ENCODE assay signal across 1 cellular context in genomic region chr15:89101302-89102191, GRCh38.
TF ChIP-seq lines count a peak whose summit lies in the region.

No MANE protein-coding gene starts in this region.

TF ChIP-seq in A549, 52 proteins besides CTCF, POLR2A, EP300 and RAD21 (continued from another document):
- no peak for TF ChIP-seq ZNF302 (CRISPR knock-in tag; IDR thresholded peaks at IDR 0.05)
- TF ChIP-seq RFX5 (IDR thresholded peaks at IDR 0.05) = 0 out of 2 replicates have a peak, but pooled peaks have one; percentile 19
- TF ChIP-seq GATA3 (IDR thresholded peaks at IDR 0.05; ENCODE audit: borderline replicate concordance) = peak; percentile 73
- peak; percentile 82 to 94 for TF ChIP-seq JUN (IDR thresholded peaks at IDR 0.05)
- TF ChIP-seq POLR2AphosphoS2 (conservative IDR thresholded peaks at IDR 0.05; ENCODE audit: low read length) = no peak
- no peak for TF ChIP-seq HEYL (CRISPR knock-in tag; IDR thresholded peaks at IDR 0.05)
- no peak for TF ChIP-seq HES2 (IDR thresholded peaks at IDR 0.05)
- no peak; the same call in 1 of the 2 replicates for TF ChIP-seq FOXS1 (CRISPR knock-in tag; IDR thresholded peaks at IDR 0.05)
- TF ChIP-seq CBX2 (IDR thresholded peaks at IDR 0.05; ENCODE audit: borderline replicate concordance, low read depth) = no peak
- no peak for TF ChIP-seq MAZ (IDR thresholded peaks at IDR 0.05; ENCODE audit: borderline replicate concordance, low read depth, low read length)
- TF ChIP-seq MAFK (IDR thresholded peaks at IDR 0.05; ENCODE audit: partially characterized antibody) = peak; percentile 56
- TF ChIP-seq REST (IDR thresholded peaks at IDR 0.05) = no peak
- no peak for TF ChIP-seq RARB (CRISPR knock-in tag; IDR thresholded peaks at IDR 0.05)
- peak; percentile 77 for TF ChIP-seq FOSL2 (IDR thresholded peaks at IDR 0.05)
- peak; percentile 94 for TF ChIP-seq FOSL2 (CRISPR knock-in tag; IDR thresholded peaks at IDR 0.05)
- no peak for TF ChIP-seq ESRRA (IDR thresholded peaks at IDR 0.05; ENCODE audit: borderline replicate concordance, low read length)
- no peak for TF ChIP-seq HDAC2 (IDR thresholded peaks at IDR 0.05)
- no peak for TF ChIP-seq ELK1 (IDR thresholded peaks at IDR 0.05; ENCODE audit: low read depth, low read length)
